In the genomic region with DNA sequence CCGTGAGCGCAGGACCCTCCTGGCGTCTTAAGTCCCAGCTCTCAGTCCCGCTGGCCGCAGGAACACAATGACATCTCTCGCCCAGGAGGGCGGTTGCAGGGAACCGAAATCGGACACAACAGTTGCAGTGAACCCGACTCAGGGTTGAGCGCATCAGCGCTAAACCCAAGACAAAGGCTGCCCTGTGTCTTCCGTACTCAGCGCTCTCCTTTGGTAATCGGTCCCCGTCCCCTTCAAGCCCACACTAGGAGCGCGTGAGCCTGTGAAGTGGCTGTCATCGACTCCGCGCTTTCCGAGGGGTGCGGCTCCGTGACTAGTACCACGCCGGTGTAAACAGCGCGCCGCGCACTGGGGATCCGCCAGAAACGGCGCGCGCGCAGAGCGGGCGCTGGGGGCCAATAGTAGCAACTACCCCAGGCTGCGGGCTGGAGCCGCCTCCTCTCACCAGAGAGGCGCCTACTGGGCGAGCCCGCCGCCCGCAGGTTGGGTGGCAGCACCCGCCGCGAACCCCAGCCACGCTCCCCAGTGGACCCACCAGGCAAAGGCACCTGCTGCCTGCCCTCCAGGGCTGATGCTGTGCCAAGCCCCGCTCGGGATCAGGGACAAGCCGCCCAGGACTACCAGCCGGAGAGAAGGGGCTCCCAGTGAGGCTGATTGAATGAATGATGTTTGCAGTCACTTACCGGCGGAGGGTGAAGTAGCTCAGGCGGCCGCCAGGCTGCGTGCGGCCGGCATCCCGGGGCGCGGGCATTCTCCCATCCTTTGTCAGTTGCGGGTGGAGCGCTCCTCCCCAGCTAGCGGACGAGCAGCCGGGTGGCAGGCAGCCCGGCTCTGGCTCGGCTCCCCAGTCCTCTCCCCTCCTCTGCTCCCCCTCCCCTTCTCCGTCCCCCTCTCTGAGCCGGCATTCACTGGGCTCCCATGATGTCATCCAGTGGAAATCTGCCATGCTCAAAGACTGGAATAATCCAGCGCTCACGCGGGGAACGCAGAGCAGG, we compare ENCODE assay signal across 9 cellular contexts.
DNase-seq lines count a peak whose midpoint lies in the region; ATAC-seq and TF ChIP-seq lines count a peak whose summit lies in the region.
"Had no signal": no experiment of that assay in that cellular context is flagged by ENCODE, and none has a peak within 500 bp of the region (broad histone marks: within the 10 kb centered on the region; RNA-seq: fewer than 3 reads in every experiment).

No MANE protein-coding gene starts in this region.

- TF ChIP-seq CTCF in GM13977 (IDR thresholded peaks at IDR 0.05; ENCODE audit: extremely low read depth, insufficient read depth, missing control alignments) = no peak

- peak overlapping the region in 1 of 2 donors; percentile 18 for H3K4me3 Mint-ChIP-seq in stimulated activated naive CD8-positive, alpha-beta T cell treated with anti-CD3 and anti-CD28 coated beads, Interleukin-15, amount 100 ng/mL, for 72 hours
- H3K4me3 Mint-ChIP-seq: B cell had no signal

- DNase-seq in NCI-H446 (lab: John Stamatoyannopoulos, UW) (peak; percentile 2 to 27), NCI-H446 treated with DMSO at 0.1 percent for 48 hours (lab: John Stamatoyannopoulos, UW) (no peak), anterior cingulate cortex (lab: John Stamatoyannopoulos, UW) (peak; percentile 51 to 97 (median 90)), islet precursor cell (peak; percentile 72), GM13977 (ENCODE audit: low spot score) (no peak)
- DNase-seq in stimulated activated naive CD8-positive, alpha-beta T cell treated with anti-CD3 and anti-CD28 coated beads, Interleukin-15, amount 100 ng/mL, for 72 hours = peak in 1 of 2 donors; percentile 12

- ATAC-seq in stimulated activated naive CD8-positive, alpha-beta T cell treated with anti-CD3 and anti-CD28 coated beads, Interleukin-15, amount 100 ng/mL, for 72 hours = peak; percentile 55
- no peak for ATAC-seq in GM18868 (IDR thresholded peaks at IDR 0.05; ENCODE audit: unreplicated experiment)
- ATAC-seq in GM21423 (IDR thresholded peaks at IDR 0.05; ENCODE audit: unreplicated experiment) = no peak

- peaks cover 5% of the 10 kb centered on the region for H3K4me1 Mint-ChIP-seq in stimulated activated naive CD8-positive, alpha-beta T cell treated with anti-CD3 and anti-CD28 coated beads, Interleukin-15, amount 100 ng/mL, for 72 hours
- H3K4me1 Mint-ChIP-seq: B cell had no signal

- H3K9me3 Mint-ChIP-seq in stimulated activated naive CD8-positive, alpha-beta T cell treated with anti-CD3 and anti-CD28 coated beads, Interleukin-15, amount 100 ng/mL, for 72 hours = no peaks in the 10 kb centered on the region

- H3K27ac Mint-ChIP-seq in stimulated activated naive CD8-positive, alpha-beta T cell treated with anti-CD3 and anti-CD28 coated beads, Interleukin-15, amount 100 ng/mL, for 72 hours = no peak overlapping the region
- H3K27ac Mint-ChIP-seq: B cell had no signal

- in situ Hi-C loops in GM13977 (cut with MboI; ENCODE audit: low pct_unique_long_range_greater_than_20kb, low sequenced_read_pairs, unreplicated experiment) = no loop called here

- H3K27me3 Mint-ChIP-seq in stimulated activated naive CD8-positive, alpha-beta T cell treated with anti-CD3 and anti-CD28 coated beads, Interleukin-15, amount 100 ng/mL, for 72 hours = peaks cover 37% of the 10 kb centered on the region

Comparison
In these comparisons a context has a peak if more than half of its experiments do, and no peak if none do; other contexts are left out.
1. DNase-seq: peak in NCI-H446 (2 of 2), anterior cingulate cortex (58 of 58) and islet precursor cell (single experiment); none in NCI-H446 treated with DMSO at 0.1 percent for 48 hours (single experiment) and GM13977 (single experiment).